In genomic region chr4:139734201-139734874, GRCh38 we compare ENCODE assay signal across 1 cellular context.
TF ChIP-seq lines count a peak whose summit lies in the region.

No MANE protein-coding gene starts in this region.

TF ChIP-seq in IMR-90, 13 proteins besides CTCF, POLR2A, EP300 and RAD21 (continued from another document):
- TF ChIP-seq, protein P1, sequence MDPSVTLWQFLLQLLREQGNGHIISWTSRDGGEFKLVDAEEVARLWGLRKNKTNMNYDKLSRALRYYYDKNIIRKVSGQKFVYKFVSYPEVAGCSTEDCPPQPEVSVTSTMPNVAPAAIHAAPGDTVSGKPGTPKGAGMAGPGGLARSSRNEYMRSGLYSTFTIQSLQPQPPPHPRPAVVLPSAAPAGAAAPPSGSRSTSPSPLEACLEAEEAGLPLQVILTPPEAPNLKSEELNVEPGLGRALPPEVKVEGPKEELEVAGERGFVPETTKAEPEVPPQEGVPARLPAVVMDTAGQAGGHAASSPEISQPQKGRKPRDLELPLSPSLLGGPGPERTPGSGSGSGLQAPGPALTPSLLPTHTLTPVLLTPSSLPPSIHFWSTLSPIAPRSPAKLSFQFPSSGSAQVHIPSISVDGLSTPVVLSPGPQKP (IDR thresholded peaks at IDR 0.05; ENCODE audit: borderline replicate concordance, low read depth, low read length), result no peak
- TF ChIP-seq MAZ (IDR thresholded peaks at IDR 0.05; ENCODE audit: borderline replicate concordance, low read depth, low read length), result no peak
